Comparison of ENCODE assay signal across 8 cellular contexts in the genomic region with DNA sequence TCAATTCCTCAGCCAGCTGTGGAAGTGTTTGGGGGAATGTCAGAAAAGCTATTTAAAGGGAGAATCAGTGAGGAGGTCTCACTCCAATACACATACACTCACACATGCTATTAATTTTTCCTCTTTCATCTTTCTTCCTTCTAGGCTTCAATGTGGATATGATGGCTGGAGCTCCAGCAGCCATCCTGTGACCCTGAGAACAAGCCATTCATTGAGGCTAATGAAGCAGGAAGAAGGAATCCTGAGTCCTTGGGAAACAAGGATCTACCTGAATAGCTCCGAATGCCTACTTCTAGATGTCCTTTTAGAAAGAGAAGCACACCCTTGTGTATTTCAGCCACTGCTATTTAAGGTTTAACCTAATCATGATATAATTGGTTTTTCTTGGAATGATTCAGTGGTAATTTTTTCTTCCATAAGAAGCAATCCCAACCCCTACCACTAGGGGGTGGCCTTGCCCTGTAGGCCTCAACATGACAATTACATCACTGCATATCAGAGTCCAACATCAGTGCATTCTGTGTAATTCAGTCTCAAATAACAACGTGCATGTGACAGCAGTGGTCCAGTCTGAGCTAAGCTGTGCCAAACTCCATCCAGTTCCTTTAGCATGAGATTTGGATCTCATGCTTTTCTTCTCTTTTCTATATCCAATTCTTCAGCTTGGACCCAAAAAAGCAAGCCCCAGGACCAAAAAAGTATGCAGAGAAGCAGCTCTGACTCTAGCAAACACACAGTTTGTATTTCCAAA.
DNase-seq lines count a peak whose midpoint lies in the region; ATAC-seq and TF ChIP-seq lines count a peak whose summit lies in the region.

No MANE protein-coding gene starts in this region.

- H3K36me3 ChIP-seq in SU-DHL-6 (ENCODE audit: low read length), result no peaks in the 10 kb centered on the region
- H3K36me3 ChIP-seq in gastrocnemius medialis, result no peaks in the 10 kb centered on the region

- no peaks in the 10 kb centered on the region for H3F3A ChIP-seq in SU-DHL-6 (ENCODE audit: insufficient read depth)

- no peak overlapping the region for H3K9ac ChIP-seq in SU-DHL-6 (ENCODE audit: low read length)

- no peak overlapping the region for H3K4me2 ChIP-seq in SU-DHL-6 (ENCODE audit: low read depth, low read length, poor library complexity, severe bottlenecking)

- TF ChIP-seq CTCF in LNCAP (IDR thresholded peaks at IDR 0.05) (peak; percentile 93), SU-DHL-6 (IDR thresholded peaks at IDR 0.05; ENCODE audit: insufficient read depth, low read length, poor library complexity, severe bottlenecking) (peak; percentile 78), gastrocnemius medialis (IDR thresholded peaks at IDR 0.05 in 4 of 5, conservative IDR thresholded peaks at IDR 0.05 in 1 of 5) (peak; percentile 88 to 95 (median 91))

- no peak overlapping the region for H2AFZ ChIP-seq in SU-DHL-6 (ENCODE audit: low read depth, low read length, severe bottlenecking)

- no peaks in the 10 kb centered on the region for H3K27me3 ChIP-seq in SU-DHL-6 (ENCODE audit: low read length)
- H3K27me3 ChIP-seq in gastrocnemius medialis, result no peaks in the 10 kb centered on the region

- TF ChIP-seq POLR2A in gastrocnemius medialis (IDR thresholded peaks at IDR 0.05), result no peak

- H3K79me2 ChIP-seq in SU-DHL-6 (ENCODE audit: insufficient read depth, low read length), result no peaks in the 10 kb centered on the region

- no peak overlapping the region for H3K4me3 ChIP-seq in SU-DHL-6 (ENCODE audit: insufficient read depth, low read length, poor library complexity, severe bottlenecking)
- H3K4me3 ChIP-seq in gastrocnemius medialis, result no peak overlapping the region

- H3K4me1 ChIP-seq in gastrocnemius medialis, result peaks cover 0 to 4% of the 10 kb centered on the region in 2 donors

- no peaks in the 10 kb centered on the region for H4K20me1 ChIP-seq in SU-DHL-6 (ENCODE audit: low read depth, low read length)

- ATAC-seq in GM21576 (IDR thresholded peaks at IDR 0.05; ENCODE audit: unreplicated experiment) (peak; percentile 41), left cardiac atrium (peak; percentile 75 to 80), gastrocnemius medialis (peak; percentile 88 to 97)

- H3K9me2 ChIP-seq in SU-DHL-6 (replicated peaks; ENCODE audit: insufficient read depth, low read length), result no peaks in the 10 kb centered on the region

- intact Hi-C loops in left cardiac atrium (cut with DNase I) (loop anchor here (2.0 to 10.0 kb wide), 2 partner anchors 245 to 249 kb away; no protein-coding TSS in a partner anchor), gastrocnemius medialis (cut with DNase I; ENCODE audit: low total_unique reads) (loop anchor here (1.0 kb wide), 1 partner anchor 245 kb away; no protein-coding TSS in a partner anchor)

- DNase-seq in DMS53 treated with DMSO at 0.1 percent for 48 hours (lab: John Stamatoyannopoulos, UW; ENCODE audit: unreplicated experiment), result peak; percentile 51
- peak; percentile 50 for DNase-seq in activated naive CD8-positive, alpha-beta T cell treated with anti-CD3 and anti-CD28 coated beads, Interleukin-2, amount 50 U/mL, for 16 hours (ENCODE audit: low read depth, low spot score)
- DNase-seq in left cardiac atrium, result peak; percentile 44
- peak; percentile 14 to 47 for DNase-seq in gastrocnemius medialis
- no peak for DNase-seq in NCI-H524 treated with DMSO at 0.1 percent for 48 hours (lab: John Stamatoyannopoulos, UW)

- no peak overlapping the region for H3K27ac ChIP-seq in SU-DHL-6 (ENCODE audit: low read depth, low read length)
- peak overlapping the region in 1 of 4 donors; percentile 23 for H3K27ac ChIP-seq in gastrocnemius medialis

- H3K9me3 ChIP-seq in SU-DHL-6 (ENCODE audit: insufficient read depth, low read length) (no peaks in the 10 kb centered on the region), gastrocnemius medialis (no peaks in the 10 kb centered on the region)

- in situ Hi-C loops in gastrocnemius medialis (cut with MboI; ENCODE audit: low sequenced_read_pairs in 4 of 4), result loop anchor here (5.0 to 10.0 kb wide), 3 partner anchors 91 to 241 kb away; no protein-coding TSS in a partner anchor

Comparison
In these comparisons a context has a peak if more than half of its experiments do, and no peak if none do; other contexts are left out.
1. ATAC-seq: peak in every context shown above with its lines; median percentile 92 in gastrocnemius medialis; 78 in left cardiac atrium; 41 in GM21576.